11 cellular contexts compared by ENCODE assay signal in genomic region chr18:56532176-56532840, GRCh38.
DNase-seq lines count a peak whose midpoint lies in the region; FAIRE-seq and TF ChIP-seq lines count a peak whose summit lies in the region.
"Had no signal": no experiment of that assay in that cellular context is flagged by ENCODE, and none has a peak within 500 bp of the region (broad histone marks: within the 10 kb centered on the region; RNA-seq: fewer than 3 reads in every experiment).

No MANE protein-coding gene starts in this region.

- intact Hi-C loops in kidney (cut with DNase I) = no loop called here

- no peak overlapping the region for H3K9ac ChIP-seq in kidney (ENCODE audit: low read length in 2 of 2)
- H3K9ac ChIP-seq: BLaER1 had no signal

- H3K27me3 Mint-ChIP-seq in HFFc6 (ENCODE audit: insufficient read depth) = peaks cover 11% of the 10 kb centered on the region
- peaks cover 0 to 4% of the 10 kb centered on the region in 2 donors for H3K27me3 Mint-ChIP-seq in CD8-positive, alpha-beta memory T cell

- no peak for FAIRE-seq in kidney (lab: Jason Lieb, UNC)
- FAIRE-seq: islet of Langerhans had no signal

- no peak overlapping the region for H3K4me3 Mint-ChIP-seq in HFFc6
- no peak overlapping the region for H3K4me3 Mint-ChIP-seq in CD8-positive, alpha-beta memory T cell

- POLR2A ChIA-PET in CD8-positive, alpha-beta memory T cell (lab: Charles Lee) = no interaction called here

- H3K36me3 Mint-ChIP-seq in HFFc6 (ENCODE audit: low read depth) = 0 out of 2 replicates have a peak, but pooled peaks cover 7% of the 10 kb centered on the region
- H3K36me3 Mint-ChIP-seq in CD8-positive, alpha-beta memory T cell = no peaks in the 10 kb centered on the region

- H3K9me3 Mint-ChIP-seq in HFFc6 = peaks cover 4% of the 10 kb centered on the region; the same call in 1 of the 2 replicates
- H3K9me3 Mint-ChIP-seq in CD8-positive, alpha-beta memory T cell = peaks cover 0 to 6% (median 1%) of the 10 kb centered on the region in 5 donors

- peaks cover 9% of the 10 kb centered on the region; the same call in 1 of the 2 replicates for H3K4me1 Mint-ChIP-seq in HFFc6 (ENCODE audit: low read depth)
- H3K4me1 Mint-ChIP-seq in CD8-positive, alpha-beta memory T cell = no peaks in the 10 kb centered on the region

- no peak overlapping the region for H3K27ac ChIP-seq in SJCRH30
- H3K27ac ChIP-seq in CD8-positive, alpha-beta memory T cell (ENCODE audit: low read depth, low read length) = no peak overlapping the region
- H3K27ac ChIP-seq in kidney (ENCODE audit: low read depth in 2 of 2, low read length in 2 of 2) = no peak overlapping the region
- H3K27ac ChIP-seq: BLaER1 had no signal

- TF ChIP-seq CTCF in HFFc6 (IDR thresholded peaks at IDR 0.05) (no peak), kidney (IDR thresholded peaks at IDR 0.05; ENCODE audit: borderline replicate concordance, extremely low read depth, insufficient read depth) (no peak)

- CTCF ChIA-PET in CD8-positive, alpha-beta memory T cell (lab: Charles Lee) = no interaction called here

- H3K9me3 ChIP-seq in SJCRH30 (replicated peaks) (no peaks in the 10 kb centered on the region), kidney (ENCODE audit: control insufficient read depth in 1 of 2, low read length in 2 of 2) (no peaks in the 10 kb centered on the region)
- H3K9me3 ChIP-seq in CD8-positive, alpha-beta memory T cell (ENCODE audit: low read length) = no peaks in the 10 kb centered on the region
- H3K9me3 ChIP-seq: BLaER1 had no signal

- peak; percentile 52 for DNase-seq in activated CD8-positive, alpha-beta memory T cell treated with anti-CD3 and anti-CD28 coated beads, Interleukin-2, amount 50 U/mL, for 48 hours
- no peak for DNase-seq in activated CD8-positive, alpha-beta memory T cell treated with anti-CD3 and anti-CD28 coated beads for 24 hours
- DNase-seq in HFFc6 (peak; percentile 13), HT1080 (ENCODE audit: low read depth) (peak; percentile 46), SJCRH30 (no peak), kidney (no peak)
- peak; percentile 10 to 18 for DNase-seq in stimulated activated CD8-positive, alpha-beta memory T cell treated with anti-CD3 and anti-CD28 coated beads, Interleukin-15, amount 100 ng/mL, for 48 hours (ENCODE audit: low read depth in 2 of 2)
- DNase-seq in CD8-positive, alpha-beta memory T cell = no peak
- DNase-seq: amygdala had no signal

- H3K36me3 ChIP-seq in SJCRH30 (no peaks in the 10 kb centered on the region), kidney (ENCODE audit: control insufficient read depth in 1 of 2, insufficient read depth in 2 of 2, low read length in 2 of 2) (no peaks in the 10 kb centered on the region)
- no peaks in the 10 kb centered on the region for H3K36me3 ChIP-seq in CD8-positive, alpha-beta memory T cell (ENCODE audit: insufficient read depth, low read length)
- H3K36me3 ChIP-seq: BLaER1 had no signal

- H3K4me1 ChIP-seq in SJCRH30 = no peaks in the 10 kb centered on the region
- H3K4me1 ChIP-seq in CD8-positive, alpha-beta memory T cell (ENCODE audit: insufficient read depth, low read length) = no peaks in the 10 kb centered on the region
- H3K4me1 ChIP-seq in kidney (ENCODE audit: control insufficient read depth in 1 of 2, insufficient read depth in 1 of 2, low read depth in 1 of 2, low read length in 2 of 2) = no peaks in the 10 kb centered on the region
- H3K4me1 ChIP-seq: BLaER1 had no signal

- no peak overlapping the region for H3K27ac Mint-ChIP-seq in HFFc6
- no peak overlapping the region for H3K27ac Mint-ChIP-seq in CD8-positive, alpha-beta memory T cell

- H3K4me3 ChIP-seq in SJCRH30 = no peak overlapping the region
- H3K4me3 ChIP-seq in CD8-positive, alpha-beta memory T cell (ENCODE audit: low read length) = no peak overlapping the region
- no peak overlapping the region for H3K4me3 ChIP-seq in kidney (ENCODE audit: low read length in 2 of 2)
- H3K4me3 ChIP-seq: BLaER1 had no signal

- no peaks in the 10 kb centered on the region for H3K27me3 ChIP-seq in SJCRH30
- no peaks in the 10 kb centered on the region for H3K27me3 ChIP-seq in CD8-positive, alpha-beta memory T cell (ENCODE audit: insufficient read depth, low read length, poor library complexity, severe bottlenecking)
- H3K27me3 ChIP-seq: BLaER1 had no signal

Comparison
In these comparisons a context has a peak if more than half of its experiments do, and no peak if none do; other contexts are left out.
1. DNase-seq: peak in activated CD8-positive, alpha-beta memory T cell treated with anti-CD3 and anti-CD28 coated beads, Interleukin-2, amount 50 U/mL, for 48 hours (single experiment), HFFc6 (single experiment), HT1080 (single experiment) and stimulated activated CD8-positive, alpha-beta memory T cell treated with anti-CD3 and anti-CD28 coated beads, Interleukin-15, amount 100 ng/mL, for 48 hours (2 of 2); none in activated CD8-positive, alpha-beta memory T cell treated with anti-CD3 and anti-CD28 coated beads for 24 hours (single experiment), SJCRH30 (0 of 2), CD8-positive, alpha-beta memory T cell (0 of 5) and kidney (single experiment).